Comparison of ENCODE assay signal across 28 cellular contexts in genomic region chr2:56128235-56128634, GRCh38. TPM values are rescaled to one million over a fixed set of nuclear protein-coding genes. Genes with fewer than 3 reads are reported as not detected.
A peak's percentile ranks its signal among the peaks of the same experiment; 100 is the strongest.
DNase-seq lines count a peak whose midpoint lies in the region; ATAC-seq and TF ChIP-seq lines count a peak whose summit lies in the region.
"Had no signal": no experiment of that assay in that cellular context is flagged by ENCODE, and none has a peak within 500 bp of the region (broad histone marks: within the 10 kb centered on the region; RNA-seq: fewer than 3 reads in every experiment).

No MANE protein-coding gene starts in this region.

- no peak for DNase-seq in IMR-90
- peak; percentile 44 for DNase-seq in NCI-H345 (lab: John Stamatoyannopoulos, UW)
- DNase-seq in neural progenitor cell (ENCODE audit: low spot score) = no peak
- DNase-seq in H9 = no peak
- no peak for DNase-seq in HUDEP-2 (lab: John Stamatoyannopoulos, UW; ENCODE audit: unreplicated experiment in 76 of 76)
- DNase-seq: activated CD4-positive, alpha-beta memory T cell treated with anti-CD3 and anti-CD28 coated beads for 36 hours; activated CD4-positive, CD25-positive, alpha-beta regulatory T cell; activated naive CD8-positive, alpha-beta T cell treated with anti-CD3 and anti-CD28 coated beads, Interleukin-2, amount 50 U/mL, for 24 hours; activated T-cell treated with anti-CD3 and anti-CD28 coated beads, Interleukin-2, amount 50 U/mL, for 72 hours; lower lobe of right lung; MV-4-11; natural killer cell; PC-3; stimulated activated naive B cell treated with anti-CD40 and anti-IgM and Interleukin-4, amounts not matched to agents 10 μg/mL and 1 μg/mL and 100 μg/mL, for 72 hours; substantia nigra; T-helper 17 cell; upper lobe of left lung had no signal

- H3K4me1 Mint-ChIP-seq in neural progenitor cell (peaks cover 3% of the 10 kb centered on the region), H9 (peaks cover 11 to 24% of the 10 kb centered on the region in 2 experiments)
- H3K4me1 Mint-ChIP-seq: activated naive CD8-positive, alpha-beta T cell treated with anti-CD3 and anti-CD28 coated beads, Interleukin-2, amount 50 U/mL, for 24 hours; central memory CD8-positive, alpha-beta T cell; natural killer cell; stimulated activated naive B cell treated with anti-CD40 and anti-IgM and Interleukin-4, amounts not matched to agents 10 μg/mL and 1 μg/mL and 100 μg/mL, for 72 hours; T-helper 17 cell had no signal

- H3F3A ChIP-seq in neural progenitor cell (ENCODE audit: low read depth) = no peaks in the 10 kb centered on the region

- H3K23ac ChIP-seq in IMR-90 (ENCODE audit: low read depth, low read length) (no peak overlapping the region), H9 (ENCODE audit: insufficient read length, low read depth, low read length) (no peak overlapping the region)

- intact Hi-C loops in IMR-90 (cut with micrococcal nuclease) = no loop called here

- H2AFZ ChIP-seq in IMR-90 (replicated peaks; ENCODE audit: low read length, poor library complexity) (no peak overlapping the region), neural progenitor cell (replicated peaks) (peak overlapping the region; percentile 28), H9 (ENCODE audit: low read length) (no peak overlapping the region)
- H2AFZ ChIP-seq: hepatocyte had no signal

- TF ChIP-seq CTCF in IMR-90 (conservative IDR thresholded peaks at IDR 0.05; ENCODE audit: low read depth, low read length) = no peak
- no peak for TF ChIP-seq CTCF in neural progenitor cell (IDR thresholded peaks at IDR 0.05)
- TF ChIP-seq CTCF in H9 (conservative IDR thresholded peaks at IDR 0.05) = no peak

- H3K9me3 ChIP-seq in IMR-90 (ENCODE audit: control insufficient read depth, insufficient read depth, low read length) (no peaks in the 10 kb centered on the region), endocrine pancreas (ENCODE audit: control insufficient read depth, low read length) (no peaks in the 10 kb centered on the region), neural progenitor cell (ENCODE audit: low read depth) (no peaks in the 10 kb centered on the region), H9 (ENCODE audit: control insufficient read depth, low read depth, low read length) (no peaks in the 10 kb centered on the region)
- H3K9me3 ChIP-seq: BLaER1 treated with 17β-estradiol and CSF1 and Interleukin-3, amounts not matched to agents 10 nM and 100 nM; gastroesophageal sphincter; lower lobe of right lung; upper lobe of left lung had no signal

- no peak overlapping the region for H3K9ac ChIP-seq in IMR-90 (ENCODE audit: low read depth, low read length)
- H3K9ac ChIP-seq in endocrine pancreas (ENCODE audit: control insufficient read depth, insufficient read depth, low read length) = no peak overlapping the region
- H3K9ac ChIP-seq in neural progenitor cell = no peak overlapping the region
- H3K9ac ChIP-seq in H9 (ENCODE audit: extremely low read depth, insufficient read length, low read length) = no peak overlapping the region
- H3K9ac ChIP-seq: BLaER1 treated with 17β-estradiol and CSF1 and Interleukin-3, amounts not matched to agents 10 nM and 100 nM had no signal

- H3K79me1 ChIP-seq in IMR-90 (ENCODE audit: low read depth in 1 of 2, low read length in 2 of 2) (no peaks in the 10 kb centered on the region), H9 (ENCODE audit: insufficient read depth, low read depth, low read length, poor library complexity, severe bottlenecking) (peaks cover 3% of the 10 kb centered on the region)

- no peak overlapping the region for H2BK20ac ChIP-seq in IMR-90 (ENCODE audit: low read depth, low read length)
- no peak overlapping the region for H2BK20ac ChIP-seq in H9 (ENCODE audit: low read depth, low read length, poor library complexity, severe bottlenecking)

- H3K36me3 ChIP-seq in IMR-90 (ENCODE audit: control insufficient read depth, insufficient read depth, low read length) = no peaks in the 10 kb centered on the region
- no peaks in the 10 kb centered on the region for H3K36me3 ChIP-seq in endocrine pancreas (ENCODE audit: control insufficient read depth, insufficient read depth, low read length)
- H3K36me3 ChIP-seq in neural progenitor cell = no peaks in the 10 kb centered on the region
- H3K36me3 ChIP-seq: BLaER1 treated with 17β-estradiol and CSF1 and Interleukin-3, amounts not matched to agents 10 nM and 100 nM; gastroesophageal sphincter; lower lobe of right lung; upper lobe of left lung had no signal

- H2BK12ac ChIP-seq in H9 (ENCODE audit: insufficient read length, low read depth, low read length) = no peak overlapping the region

- H3K4ac ChIP-seq in IMR-90 (ENCODE audit: low read depth, low read length) = no peak overlapping the region
- no peak overlapping the region for H3K4ac ChIP-seq in H9 (ENCODE audit: low read depth, low read length)

- H2AK5ac ChIP-seq in IMR-90 (ENCODE audit: low read depth, low read length) = no peak overlapping the region
- H2AK5ac ChIP-seq in H9 (ENCODE audit: insufficient read length, low read length) = no peak overlapping the region

- H3K27me3 Mint-ChIP-seq in neural progenitor cell (ENCODE audit: insufficient read depth, low read depth) (peaks cover 6% of the 10 kb centered on the region), H9 (ENCODE audit: low read depth) (no peaks in the 10 kb centered on the region; the same call in 1 of the 2 replicates)
- H3K27me3 Mint-ChIP-seq: activated CD4-positive, alpha-beta memory T cell treated with anti-CD3 and anti-CD28 coated beads for 36 hours; central memory CD8-positive, alpha-beta T cell had no signal

- CTCF ChIA-PET in IMR-90 (lab: Yijun Ruan, JAX) = no interaction called here

- H3K4me1 ChIP-seq in IMR-90 (ENCODE audit: control insufficient read depth, insufficient read depth, low read length) (no peaks in the 10 kb centered on the region), endocrine pancreas (ENCODE audit: control insufficient read depth, insufficient read depth, low read length) (peaks cover 4% of the 10 kb centered on the region), neural progenitor cell (peaks cover 10% of the 10 kb centered on the region), H9 (ENCODE audit: insufficient read depth, low read length) (no peaks in the 10 kb centered on the region)
- H3K4me1 ChIP-seq: gastroesophageal sphincter, lower lobe of right lung, upper lobe of left lung had no signal

- H3K14ac ChIP-seq in IMR-90 (replicated peaks; ENCODE audit: low read depth, low read length) = no peak overlapping the region
- no peak overlapping the region for H3K14ac ChIP-seq in H9 (ENCODE audit: insufficient read depth, low read length)

- H3K18ac ChIP-seq in IMR-90 (ENCODE audit: low read depth, low read length) (no peak overlapping the region), H9 (ENCODE audit: insufficient read length, low read depth, low read length) (no peak overlapping the region)

- H3K4me2 ChIP-seq in IMR-90 (ENCODE audit: low read depth, low read length) (no peak overlapping the region), neural progenitor cell (no peak overlapping the region), H9 (ENCODE audit: insufficient read depth, insufficient read length, low read length) (no peak overlapping the region)
- H3K4me2 ChIP-seq: BLaER1 treated with 17β-estradiol and CSF1 and Interleukin-3, amounts not matched to agents 10 nM and 100 nM; hepatocyte had no signal

- H3K9me3 Mint-ChIP-seq in neural progenitor cell (no peaks in the 10 kb centered on the region), H9 (no peaks in the 10 kb centered on the region)
- H3K9me3 Mint-ChIP-seq: activated CD4-positive, alpha-beta memory T cell treated with anti-CD3 and anti-CD28 coated beads for 36 hours; activated naive CD8-positive, alpha-beta T cell treated with anti-CD3 and anti-CD28 coated beads, Interleukin-2, amount 50 U/mL, for 24 hours; activated T-cell treated with anti-CD3 and anti-CD28 coated beads, Interleukin-2, amount 50 U/mL, for 72 hours; central memory CD8-positive, alpha-beta T cell; dendritic cell treated with granulocyte-macrophage colony-stimulating factor and Interleukin-4, amounts not matched to agents 40 ng/mL and 50 ng/mL, for 4 days; natural killer cell; stimulated activated naive B cell treated with anti-CD40 and anti-IgM and Interleukin-4, amounts not matched to agents 10 μg/mL and 1 μg/mL and 100 μg/mL, for 72 hours had no signal

- H2BK5ac ChIP-seq in IMR-90 (ENCODE audit: low read depth, low read length, poor library complexity, severe bottlenecking) (no peak overlapping the region), H9 (ENCODE audit: insufficient read length, low read length) (no peak overlapping the region)

- no peaks in the 10 kb centered on the region for H4K20me1 ChIP-seq in IMR-90 (ENCODE audit: insufficient read depth, low read length)
- H4K20me1 ChIP-seq in neural progenitor cell (ENCODE audit: low read depth) = no peaks in the 10 kb centered on the region
- H4K20me1 ChIP-seq in H9 (ENCODE audit: control insufficient read depth, insufficient read depth, insufficient read length) = no peaks in the 10 kb centered on the region
- H4K20me1 ChIP-seq: BLaER1 treated with 17β-estradiol and CSF1 and Interleukin-3, amounts not matched to agents 10 nM and 100 nM had no signal

- no peak for ATAC-seq in IMR-90 (ENCODE audit: low read depth)
- ATAC-seq in HG03175 (IDR thresholded peaks at IDR 0.05; ENCODE audit: unreplicated experiment) = no peak
- ATAC-seq: activated naive CD8-positive, alpha-beta T cell treated with anti-CD3 and anti-CD28 coated beads, Interleukin-2, amount 50 U/mL, for 24 hours; activated T-cell treated with anti-CD3 and anti-CD28 coated beads, Interleukin-2, amount 50 U/mL, for 72 hours; gastroesophageal sphincter; HCT116; lower lobe of right lung; natural killer cell; PC-3; stimulated activated naive B cell treated with anti-CD40 and anti-IgM and Interleukin-4, amounts not matched to agents 10 μg/mL and 1 μg/mL and 100 μg/mL, for 72 hours; T-helper 17 cell had no signal

- H3K56ac ChIP-seq in IMR-90 (ENCODE audit: extremely low read depth, insufficient read depth, low read length) (no peak overlapping the region), H9 (ENCODE audit: insufficient read length, low read depth, low read length) (no peak overlapping the region)

- H3K4me3 Mint-ChIP-seq in neural progenitor cell = no peak overlapping the region
- H3K4me3 Mint-ChIP-seq in H9 = no peak overlapping the region
- H3K4me3 Mint-ChIP-seq: activated CD4-positive, alpha-beta memory T cell treated with anti-CD3 and anti-CD28 coated beads for 36 hours; activated naive CD8-positive, alpha-beta T cell treated with anti-CD3 and anti-CD28 coated beads, Interleukin-2, amount 50 U/mL, for 24 hours; activated T-cell treated with anti-CD3 and anti-CD28 coated beads, Interleukin-2, amount 50 U/mL, for 72 hours; central memory CD8-positive, alpha-beta T cell; dendritic cell treated with granulocyte-macrophage colony-stimulating factor and Interleukin-4, amounts not matched to agents 40 ng/mL and 50 ng/mL, for 4 days; natural killer cell; stimulated activated naive B cell treated with anti-CD40 and anti-IgM and Interleukin-4, amounts not matched to agents 10 μg/mL and 1 μg/mL and 100 μg/mL, for 72 hours; T-helper 17 cell had no signal

- H2BK15ac ChIP-seq in IMR-90 (ENCODE audit: low read depth, low read length) (no peak overlapping the region), H9 (ENCODE audit: low read depth, low read length) (no peak overlapping the region)

- dilution Hi-C loops in IMR-90 (cut with HindIII; ENCODE audit: low sequenced_read_pairs, unreplicated experiment) = no loop called here

- no peak overlapping the region for H3K27ac ChIP-seq in IMR-90 (ENCODE audit: insufficient read depth, low read length)
- no peak overlapping the region for H3K27ac ChIP-seq in neural progenitor cell
- no peak overlapping the region for H3K27ac ChIP-seq in H9 (ENCODE audit: insufficient read length, low read depth, low read length)
- H3K27ac ChIP-seq: BLaER1 treated with 17β-estradiol and CSF1 and Interleukin-3, amounts not matched to agents 10 nM and 100 nM; gastroesophageal sphincter; hepatocyte; lower lobe of right lung; upper lobe of left lung had no signal

- no peak for TF ChIP-seq POLR2A in IMR-90 (IDR thresholded peaks at IDR 0.05; ENCODE audit: low read depth, low read length)

- no peaks in the 10 kb centered on the region for H3K9me1 ChIP-seq in IMR-90 (ENCODE audit: insufficient read depth, low read length)

- no TSS peak for BruUV-seq in IMR-90 (replicated peaks; lab: Mats Ljungman, UMichigan)

- H4K8ac ChIP-seq in IMR-90 (ENCODE audit: low read depth in 2 of 2, low read length in 2 of 2) = no peak overlapping the region
- H4K8ac ChIP-seq in H9 (replicated peaks; ENCODE audit: insufficient read length, low read depth, low read length) = no peak overlapping the region

- no peak for TF ChIP-seq RAD21 in IMR-90 (IDR thresholded peaks at IDR 0.05; ENCODE audit: low read length)

- H3K27me3 ChIP-seq in IMR-90 (ENCODE audit: control insufficient read depth, insufficient read depth, low read length) = peaks cover 4% of the 10 kb centered on the region; the same call in 1 of the 2 replicates
- H3K27me3 ChIP-seq in endocrine pancreas (ENCODE audit: control insufficient read depth, insufficient read depth, low read length) = no peaks in the 10 kb centered on the region
- no peaks in the 10 kb centered on the region for H3K27me3 ChIP-seq in neural progenitor cell
- H3K27me3 ChIP-seq in H9 (ENCODE audit: insufficient read depth, low read length) = no peaks in the 10 kb centered on the region
- H3K27me3 ChIP-seq: BLaER1 treated with 17β-estradiol and CSF1 and Interleukin-3, amounts not matched to agents 10 nM and 100 nM; hepatocyte; upper lobe of left lung had no signal

- no peaks in the 10 kb centered on the region for H3K79me2 ChIP-seq in neural progenitor cell (ENCODE audit: low read depth)
- H3K79me2 ChIP-seq in H9 (ENCODE audit: insufficient read depth, low read length) = no peaks in the 10 kb centered on the region
- H3K79me2 ChIP-seq: hepatocyte had no signal

- H3T11ph ChIP-seq in H9 (ENCODE audit: low read length) = no peak overlapping the region

- no peak overlapping the region for H2BK120ac ChIP-seq in IMR-90 (ENCODE audit: low read depth, low read length)
- no peak overlapping the region for H2BK120ac ChIP-seq in H9 (ENCODE audit: low read depth, low read length, poor library complexity, severe bottlenecking)

- H4K91ac ChIP-seq in IMR-90 (ENCODE audit: insufficient read depth, low read depth, low read length) = no peak overlapping the region
- H4K91ac ChIP-seq in H9 (ENCODE audit: insufficient read length, low read depth, low read length) = no peak overlapping the region

- H2AK9ac ChIP-seq in IMR-90 (replicated peaks; ENCODE audit: low read depth, low read length, poor library complexity) = no peak overlapping the region

- H3K23me2 ChIP-seq in H9 (ENCODE audit: insufficient read length, low read depth, low read length, poor library complexity, severe bottlenecking) = no peaks in the 10 kb centered on the region

- H3K27ac Mint-ChIP-seq in neural progenitor cell (no peak overlapping the region), H9 (no peak overlapping the region)
- H3K27ac Mint-ChIP-seq: activated CD4-positive, alpha-beta memory T cell treated with anti-CD3 and anti-CD28 coated beads for 36 hours; activated naive CD8-positive, alpha-beta T cell treated with anti-CD3 and anti-CD28 coated beads, Interleukin-2, amount 50 U/mL, for 24 hours; activated T-cell treated with anti-CD3 and anti-CD28 coated beads, Interleukin-2, amount 50 U/mL, for 72 hours; dendritic cell treated with granulocyte-macrophage colony-stimulating factor and Interleukin-4, amounts not matched to agents 40 ng/mL and 50 ng/mL, for 4 days; natural killer cell; stimulated activated naive B cell treated with anti-CD40 and anti-IgM and Interleukin-4, amounts not matched to agents 10 μg/mL and 1 μg/mL and 100 μg/mL, for 72 hours; T-helper 17 cell had no signal

- H3K4me3 ChIP-seq in IMR-90 (ENCODE audit: insufficient read depth, low read depth, low read length) (no peak overlapping the region), endocrine pancreas (ENCODE audit: control insufficient read depth, insufficient read depth, low read length) (peak overlapping the region; percentile 76), neural progenitor cell (no peak overlapping the region)
- H3K4me3 ChIP-seq: BLaER1 treated with 17β-estradiol and CSF1 and Interleukin-3, amounts not matched to agents 10 nM and 100 nM; gastroesophageal sphincter; hepatocyte; lower lobe of right lung; upper lobe of left lung had no signal

- POLR2A ChIA-PET in IMR-90 (lab: Charles Lee; ENCODE audit: unreplicated experiment) = no interaction called here

- H4K5ac ChIP-seq in IMR-90 (ENCODE audit: low read depth, low read length) = no peak overlapping the region
- H4K5ac ChIP-seq in H9 (ENCODE audit: insufficient read length, low read depth, low read length) = no peak overlapping the region

- in situ Hi-C loops in IMR-90 (cut with MboI; ENCODE audit: low sequenced_read_pairs) = no loop called here

- no peaks in the 10 kb centered on the region for H3K36me3 Mint-ChIP-seq in neural progenitor cell
- H3K36me3 Mint-ChIP-seq in H9 (ENCODE audit: insufficient read depth in 1 of 3, low read depth in 3 of 3) = peaks cover 0 to 4% (median 1%) of the 10 kb centered on the region in 3 experiments; a peak in 2 of 7 replicates
- H3K36me3 Mint-ChIP-seq: activated CD4-positive, alpha-beta memory T cell treated with anti-CD3 and anti-CD28 coated beads for 36 hours; natural killer cell; stimulated activated naive B cell treated with anti-CD40 and anti-IgM and Interleukin-4, amounts not matched to agents 10 μg/mL and 1 μg/mL and 100 μg/mL, for 72 hours had no signal

- 80% methylated on average over 1 of the region's 3 CpGs; no CpG with 5 or more reads in 1 of the 2 experiments for WGBS in IMR-90 (ENCODE audit: extremely low coverage in 2 of 2, insufficient read length in 1 of 2), 2 experiments
- no CpG with 5 or more reads among the region's 3 CpGs for WGBS in H9 (ENCODE audit: extremely low coverage, insufficient read length, low lambda C conversion rate)

RNA-seq across cellular contexts. Expression of gene CCDC85A, which starts 55.6 kb away (rescaled TPM):
- total RNA-seq in IMR-90 (2012; rRNA removed) = 2.2 and 2.8 TPM in 2 replicates
- 1.1 and 1.5 TPM in 2 replicates for polyA plus RNA-seq in IMR-90 (2012; rRNA removed)
- polyA plus RNA-seq in IMR-90 (2012; cell fraction: cytosol; rRNA removed) = 0.55 and 0.76 TPM in 2 replicates
- polyA plus RNA-seq in IMR-90 (2012; cell fraction: nucleus; rRNA removed; ENCODE audit: low replicate concordance) = 0.38 and 1.0 TPM in 2 replicates
- 0.34 and 0.43 TPM in 2 replicates for total RNA-seq in neural progenitor cell (ENCODE audit: low replicate concordance)
- total RNA-seq in H9 (2021) = 0.17 TPM in 1 of 2 replicates, not detected in the other
- total RNA-seq: activated CD4-positive, alpha-beta memory T cell treated with anti-CD3 and anti-CD28 coated beads for 36 hours; activated T-cell treated with anti-CD3 and anti-CD28 coated beads, Interleukin-2, amount 50 U/mL, for 72 hours; G401; mononuclear cell; natural killer cell; T-helper 17 cell had no signal
- polyA plus RNA-seq: AG04450 had no signal
